In the genomic region with DNA sequence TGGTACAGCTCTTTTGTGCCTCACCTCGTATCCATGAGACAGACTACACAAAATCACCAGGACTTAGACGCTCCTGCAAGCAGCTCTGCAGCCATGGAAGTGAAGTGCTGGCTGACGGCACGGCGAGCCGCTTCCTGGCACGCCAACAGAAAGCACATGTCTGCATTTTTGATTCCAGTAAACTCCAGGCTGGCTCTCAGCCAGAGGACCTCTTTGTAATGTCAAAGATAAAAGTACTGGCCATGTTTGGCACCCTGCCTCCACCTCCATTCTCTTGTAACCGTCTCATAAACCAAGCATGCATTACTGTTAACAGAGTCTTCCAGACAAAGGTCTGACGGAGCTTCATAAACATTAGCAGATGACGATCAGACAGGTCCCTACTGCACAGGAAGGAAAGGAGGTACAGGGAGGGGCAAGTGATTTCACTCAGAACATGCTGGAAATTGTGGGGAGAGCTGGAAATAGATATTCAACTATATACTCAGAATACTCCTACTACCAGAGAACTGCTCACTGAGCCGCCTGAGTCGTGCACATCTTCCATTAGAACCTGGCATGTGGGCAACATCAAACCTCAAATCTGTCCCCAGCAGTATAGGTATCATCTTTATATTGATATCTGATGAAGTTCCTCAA, we compare ENCODE assay signal across 1 cellular context.
TF ChIP-seq lines count a peak whose summit lies in the region.

No MANE protein-coding gene starts in this region.

TF ChIP-seq in HepG2, 621 proteins besides CTCF, POLR2A, EP300 and RAD21 (continued from another document):
- TF ChIP-seq, protein P1, sequence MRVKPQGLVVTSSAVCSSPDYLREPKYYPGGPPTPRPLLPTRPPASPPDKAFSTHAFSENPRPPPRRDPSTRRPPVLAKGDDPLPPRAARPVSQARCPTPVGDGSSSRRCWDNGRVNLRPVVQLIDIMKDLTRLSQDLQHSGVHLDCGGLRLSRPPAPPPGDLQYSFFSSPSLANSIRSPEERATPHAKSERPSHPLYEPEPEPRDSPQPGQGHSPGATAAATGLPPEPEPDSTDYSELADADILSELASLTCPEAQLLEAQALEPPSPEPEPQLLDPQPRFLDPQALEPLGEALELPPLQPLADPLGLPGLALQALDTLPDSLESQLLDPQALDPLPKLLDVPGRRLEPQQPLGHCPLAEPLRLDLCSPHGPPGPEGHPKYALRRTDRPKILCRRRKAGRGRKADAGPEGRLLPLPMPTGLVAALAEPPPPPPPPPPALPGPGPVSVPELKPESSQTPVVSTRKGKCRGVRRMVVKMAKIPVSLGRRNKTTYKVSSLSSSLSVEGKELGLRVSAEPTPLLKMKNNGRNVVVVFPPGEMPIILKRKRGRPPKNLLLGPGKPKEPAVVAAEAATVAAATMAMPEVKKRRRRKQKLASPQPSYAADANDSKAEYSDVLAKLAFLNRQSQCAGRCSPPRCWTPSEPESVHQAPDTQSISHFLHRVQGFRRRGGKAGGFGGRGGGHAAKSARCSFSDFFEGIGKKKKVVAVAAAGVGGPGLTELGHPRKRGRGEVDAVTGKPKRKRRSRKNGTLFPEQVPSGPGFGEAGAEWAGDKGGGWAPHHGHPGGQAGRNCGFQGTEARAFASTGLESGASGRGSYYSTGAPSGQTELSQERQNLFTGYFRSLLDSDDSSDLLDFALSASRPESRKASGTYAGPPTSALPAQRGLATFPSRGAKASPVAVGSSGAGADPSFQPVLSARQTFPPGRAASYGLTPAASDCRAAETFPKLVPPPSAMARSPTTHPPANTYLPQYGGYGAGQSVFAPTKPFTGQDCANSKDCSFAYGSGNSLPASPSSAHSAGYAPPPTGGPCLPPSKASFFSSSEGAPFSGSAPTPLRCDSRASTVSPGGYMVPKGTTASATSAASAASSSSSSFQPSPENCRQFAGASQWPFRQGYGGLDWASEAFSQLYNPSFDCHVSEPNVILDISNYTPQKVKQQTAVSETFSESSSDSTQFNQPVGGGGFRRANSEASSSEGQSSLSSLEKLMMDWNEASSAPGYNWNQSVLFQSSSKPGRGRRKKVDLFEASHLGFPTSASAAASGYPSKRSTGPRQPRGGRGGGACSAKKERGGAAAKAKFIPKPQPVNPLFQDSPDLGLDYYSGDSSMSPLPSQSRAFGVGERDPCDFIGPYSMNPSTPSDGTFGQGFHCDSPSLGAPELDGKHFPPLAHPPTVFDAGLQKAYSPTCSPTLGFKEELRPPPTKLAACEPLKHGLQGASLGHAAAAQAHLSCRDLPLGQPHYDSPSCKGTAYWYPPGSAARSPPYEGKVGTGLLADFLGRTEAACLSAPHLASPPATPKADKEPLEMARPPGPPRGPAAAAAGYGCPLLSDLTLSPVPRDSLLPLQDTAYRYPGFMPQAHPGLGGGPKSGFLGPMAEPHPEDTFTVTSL (CRISPR knock-in tag; IDR thresholded peaks at IDR 0.05; ENCODE audit: borderline replicate concordance), result no peak
- no peak for TF ChIP-seq KAT2B (IDR thresholded peaks at IDR 0.05; ENCODE audit: borderline replicate concordance, low read depth, low read length)
- TF ChIP-seq ZIK1 (CRISPR knock-in tag; IDR thresholded peaks at IDR 0.05; ENCODE audit: borderline replicate concordance, low read depth), result no peak
- TF ChIP-seq ZBTB20 (CRISPR knock-in tag; IDR thresholded peaks at IDR 0.05; ENCODE audit: borderline replicate concordance, low read depth), result no peak
